Comparison of ENCODE assay signal across 8 cellular contexts in the genomic region with DNA sequence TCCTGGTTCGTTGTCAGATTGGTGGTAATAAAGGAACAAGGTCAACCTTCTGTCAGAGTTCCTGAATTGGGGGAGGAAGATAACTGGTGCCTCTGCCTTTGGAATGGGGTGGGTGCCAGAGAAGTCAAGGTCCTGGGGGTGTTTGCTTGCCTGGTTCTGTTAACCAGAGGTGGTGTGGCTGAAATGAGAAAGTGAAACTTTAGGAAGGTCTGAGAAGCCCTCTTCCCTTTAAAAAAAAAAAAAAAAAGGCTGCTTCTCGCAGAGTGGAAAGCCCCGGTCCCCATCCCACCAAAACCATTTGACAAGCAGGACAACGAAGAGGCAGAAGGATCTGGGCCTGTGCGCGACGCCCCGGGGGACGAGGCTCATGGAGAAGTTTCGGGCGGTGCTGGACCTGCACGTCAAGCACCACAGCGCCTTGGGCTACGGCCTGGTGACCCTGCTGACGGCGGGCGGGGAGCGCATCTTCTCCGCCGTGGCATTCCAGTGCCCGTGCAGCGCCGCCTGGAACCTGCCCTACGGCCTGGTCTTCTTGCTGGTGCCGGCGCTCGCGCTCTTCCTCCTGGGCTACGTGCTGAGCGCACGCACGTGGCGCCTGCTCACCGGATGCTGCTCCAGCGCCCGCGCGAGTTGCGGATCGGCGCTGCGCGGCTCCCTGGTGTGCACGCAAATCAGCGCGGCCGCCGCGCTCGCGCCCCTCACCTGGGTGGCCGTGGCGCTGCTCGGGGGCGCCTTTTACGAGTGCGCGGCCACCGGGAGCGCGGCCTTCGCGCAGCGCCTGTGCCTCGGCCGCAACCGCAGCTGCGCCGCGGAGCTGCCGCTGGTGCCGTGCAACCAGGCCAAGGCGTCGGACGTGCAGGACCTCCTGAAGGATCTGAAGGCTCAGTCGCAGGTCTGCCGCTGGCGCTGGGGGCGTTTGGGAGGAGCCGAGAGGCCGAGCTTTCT. TPM values are rescaled to one million over a fixed set of nuclear protein-coding genes. Genes with fewer than 3 reads are reported as not detected.
DNase-seq lines count a peak whose midpoint lies in the region; ATAC-seq and TF ChIP-seq lines count a peak whose summit lies in the region.

No MANE protein-coding gene starts in this region.

- H3K4me3 ChIP-seq in epithelial cell of esophagus (ENCODE audit: low read length) (peak overlapping the region; percentile 23), mucosa of rectum (ENCODE audit: low read length in 2 of 2) (peak overlapping the region; percentile 61 to 67)

- no peaks in the 10 kb centered on the region for H3K27me3 Mint-ChIP-seq in IgD-negative memory B cell
- H3K27me3 Mint-ChIP-seq in activated CD4-positive, alpha-beta T cell treated with anti-CD3 and anti-CD28 coated beads, Interleukin-2, amount 10 ng/mL, durations not matched to agents 24 days and 14 days = no peaks in the 10 kb centered on the region

- peaks cover 8 to 13% of the 10 kb centered on the region in 2 donors for H3K27me3 ChIP-seq in mucosa of rectum (ENCODE audit: control insufficient read depth in 2 of 2, insufficient read depth in 2 of 2, low read length in 2 of 2)

- peak overlapping the region; percentile 53 to 56 for H3K9ac ChIP-seq in mucosa of rectum (ENCODE audit: low read depth in 1 of 2, low read length in 2 of 2)

- peak overlapping the region; percentile 85 to 97 (median 94) for H3K27ac Mint-ChIP-seq in IgD-negative memory B cell
- H3K27ac Mint-ChIP-seq in activated CD4-positive, alpha-beta T cell treated with anti-CD3 and anti-CD28 coated beads, Interleukin-2, amount 10 ng/mL, durations not matched to agents 24 days and 14 days = peak overlapping the region; percentile 85

- DNase-seq in EL (peak; percentile 77), epithelial cell of esophagus (ENCODE audit: low read depth) (peak; percentile 67), superior temporal gyrus (ENCODE audit: extremely low spot score) (no peak)
- peak; percentile 91 for DNase-seq in activated CD4-positive, alpha-beta T cell treated with anti-CD3 and anti-CD28 coated beads, Interleukin-2, amount 10 ng/mL, durations not matched to agents 24 days and 14 days
- peak; percentile 6 to 62 (median 18) for DNase-seq in stimulated activated naive CD4-positive, alpha-beta T cell (lab: John Stamatoyannopoulos, UW)

- H3K4me3 Mint-ChIP-seq in IgD-negative memory B cell = peak overlapping the region; percentile 84 to 96 (median 90)
- peak overlapping the region; percentile 75 for H3K4me3 Mint-ChIP-seq in activated CD4-positive, alpha-beta T cell treated with anti-CD3 and anti-CD28 coated beads, Interleukin-2, amount 10 ng/mL, durations not matched to agents 24 days and 14 days

- H3K36me3 Mint-ChIP-seq in IgD-negative memory B cell = no peaks in the 10 kb centered on the region
- peaks cover 16% of the 10 kb centered on the region for H3K36me3 Mint-ChIP-seq in activated CD4-positive, alpha-beta T cell treated with anti-CD3 and anti-CD28 coated beads, Interleukin-2, amount 10 ng/mL, durations not matched to agents 24 days and 14 days (ENCODE audit: low read depth)

- no peaks in the 10 kb centered on the region for H3K9me3 Mint-ChIP-seq in IgD-negative memory B cell
- H3K9me3 Mint-ChIP-seq in activated CD4-positive, alpha-beta T cell treated with anti-CD3 and anti-CD28 coated beads, Interleukin-2, amount 10 ng/mL, durations not matched to agents 24 days and 14 days = no peaks in the 10 kb centered on the region

- no peaks in the 10 kb centered on the region for H3K4me1 ChIP-seq in mucosa of rectum (ENCODE audit: control insufficient read depth in 2 of 2, insufficient read depth in 2 of 2, low read length in 2 of 2)

- H3K9me3 ChIP-seq in mucosa of rectum (ENCODE audit: control insufficient read depth in 2 of 2, low read length in 2 of 2) = no peaks in the 10 kb centered on the region

- intact Hi-C loops in activated CD4-positive, alpha-beta T cell treated with anti-CD3 and anti-CD28 coated beads, Interleukin-2, amount 10 ng/mL, durations not matched to agents 24 days and 14 days (cut with micrococcal nuclease) = loop anchor here (1.0 to 5.0 kb wide), 5 partner anchors 14 to 205 kb away; a partner anchor contains a TSS

- ATAC-seq in GM21447 (IDR thresholded peaks at IDR 0.05; ENCODE audit: unreplicated experiment) = peak; percentile 69

- TF ChIP-seq CTCF in epithelial cell of esophagus (IDR thresholded peaks at IDR 0.05; ENCODE audit: insufficient read depth, low read depth, low read length, missing control alignments) = no peak

- no peaks in the 10 kb centered on the region for H3K36me3 ChIP-seq in mucosa of rectum (ENCODE audit: control insufficient read depth in 2 of 2, insufficient read depth in 2 of 2, low read length in 2 of 2)

- H3K4me1 Mint-ChIP-seq in IgD-negative memory B cell = peaks cover 46 to 51% (median 51%) of the 10 kb centered on the region in 3 donors
- H3K4me1 Mint-ChIP-seq in activated CD4-positive, alpha-beta T cell treated with anti-CD3 and anti-CD28 coated beads, Interleukin-2, amount 10 ng/mL, durations not matched to agents 24 days and 14 days = peaks cover 76% of the 10 kb centered on the region

- peak overlapping the region; percentile 51 to 70 for H3K27ac ChIP-seq in mucosa of rectum (ENCODE audit: low read depth in 2 of 2, low read length in 2 of 2)

RNA-seq across cellular contexts. Expression of a gene that starts 0.7 kb away (rescaled TPM):
- 307 TPM for polyA plus RNA-seq in IgD-negative memory B cell
- total RNA-seq in activated CD4-positive, alpha-beta T cell treated with anti-CD3 and anti-CD28 coated beads, Interleukin-2, amount 10 ng/mL, durations not matched to agents 24 days and 14 days = 24.8 and 30.7 TPM in 2 replicates

RNA-seq across cellular contexts. Expression of a gene that starts 49.6 kb away (rescaled TPM):
- polyA plus RNA-seq in IgD-negative memory B cell = not detected
- not detected in 2 replicates for total RNA-seq in activated CD4-positive, alpha-beta T cell treated with anti-CD3 and anti-CD28 coated beads, Interleukin-2, amount 10 ng/mL, durations not matched to agents 24 days and 14 days
